Comparison of ENCODE assay signal across 22 cellular contexts in the genomic region with DNA sequence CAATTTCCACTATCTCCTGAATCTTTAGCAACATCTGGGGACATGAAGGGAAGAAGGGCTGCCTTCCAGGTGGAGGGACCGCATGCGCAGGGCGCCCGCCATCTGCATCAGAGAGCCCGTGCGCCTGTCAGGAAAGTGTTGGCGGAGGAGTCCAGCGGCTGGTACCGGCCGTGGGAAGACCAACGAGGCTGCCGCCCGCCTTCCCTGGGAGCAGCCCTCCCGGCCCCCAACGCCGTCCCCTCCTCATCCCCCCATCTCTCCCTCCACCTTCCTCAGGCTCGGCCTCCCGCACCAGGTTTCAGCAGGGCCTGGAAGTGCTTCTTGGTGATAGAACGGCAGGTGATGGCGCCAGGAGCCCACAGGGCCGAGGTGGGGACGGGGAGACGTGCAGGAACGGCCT. TPM values are rescaled to one million over a fixed set of nuclear protein-coding genes. Genes with fewer than 3 reads are reported as not detected.
DNase-seq lines count a peak whose midpoint lies in the region; ATAC-seq and TF ChIP-seq lines count a peak whose summit lies in the region.
"Had no signal": no experiment of that assay in that cellular context is flagged by ENCODE, and none has a peak within 500 bp of the region (broad histone marks: within the 10 kb centered on the region; RNA-seq: fewer than 3 reads in every experiment).

No MANE protein-coding gene starts in this region.

- H3K36me3 Mint-ChIP-seq in neural progenitor cell: no peaks in the 10 kb centered on the region
- no peaks in the 10 kb centered on the region for H3K36me3 Mint-ChIP-seq in type B pancreatic cell

- WGBS in gastroesophageal sphincter (ENCODE audit: low coverage in 1 of 2), 2 donors: 67 to 82% methylated on average over 3 to 10 of the region's 24 CpGs

- no peak overlapping the region for H2AFZ ChIP-seq in neural progenitor cell (replicated peaks)
- H2AFZ ChIP-seq: GM23248 had no signal

- H3K27me3 Mint-ChIP-seq in neural progenitor cell (ENCODE audit: insufficient read depth, low read depth) (peaks cover 11% of the 10 kb centered on the region), type B pancreatic cell (no peaks in the 10 kb centered on the region)
- H3K27me3 Mint-ChIP-seq: CD4-positive, CD25-positive, alpha-beta regulatory T cell had no signal

- no peak for ATAC-seq in RWPE2 (ENCODE audit: low read depth)
- no peak for ATAC-seq in gastroesophageal sphincter
- no peak for ATAC-seq in GM18505 (IDR thresholded peaks at IDR 0.05; ENCODE audit: unreplicated experiment)
- ATAC-seq: CD8-positive, alpha-beta T cell; GM12878 had no signal

- no peaks in the 10 kb centered on the region for H3F3A ChIP-seq in neural progenitor cell (ENCODE audit: low read depth)

- H3K4me3 Mint-ChIP-seq in neural progenitor cell: no peak overlapping the region
- no peak overlapping the region for H3K4me3 Mint-ChIP-seq in type B pancreatic cell
- H3K4me3 Mint-ChIP-seq: CD4-positive, CD25-positive, alpha-beta regulatory T cell; CD8-positive, alpha-beta T cell had no signal

- H3K4me3 ChIP-seq in BLaER1: no peak overlapping the region
- no peak overlapping the region for H3K4me3 ChIP-seq in RWPE2 (ENCODE audit: severe bottlenecking)
- H3K4me3 ChIP-seq in neural progenitor cell: no peak overlapping the region
- H3K4me3 ChIP-seq in gastroesophageal sphincter: no peak overlapping the region
- H3K4me3 ChIP-seq: GM12878, GM23248 had no signal

- no peaks in the 10 kb centered on the region for H3K9me3 ChIP-seq in BLaER1
- no peaks in the 10 kb centered on the region for H3K9me3 ChIP-seq in RWPE2 (ENCODE audit: severe bottlenecking)
- no peaks in the 10 kb centered on the region for H3K9me3 ChIP-seq in neural progenitor cell (ENCODE audit: low read depth)
- no peaks in the 10 kb centered on the region for H3K9me3 ChIP-seq in gastroesophageal sphincter
- H3K9me3 ChIP-seq: BE2C, Caco-2 had no signal

- peak overlapping the region; percentile 99 for H3K27ac ChIP-seq in BLaER1
- H3K27ac ChIP-seq in RWPE2 (ENCODE audit: poor library complexity, severe bottlenecking): no peak overlapping the region
- H3K27ac ChIP-seq in neural progenitor cell: no peak overlapping the region
- H3K27ac ChIP-seq in gastroesophageal sphincter: no peak overlapping the region
- H3K27ac ChIP-seq: C4-2B, GM23248 had no signal

- TF ChIP-seq EP300 in gastroesophageal sphincter (IDR thresholded peaks at IDR 0.05): no peak

- H3K4me1 Mint-ChIP-seq in neural progenitor cell (peaks cover 10% of the 10 kb centered on the region), type B pancreatic cell (ENCODE audit: unreplicated experiment) (peaks cover 8% of the 10 kb centered on the region)

- H3K36me3 ChIP-seq in BLaER1: peaks cover 62% of the 10 kb centered on the region
- H3K36me3 ChIP-seq in RWPE2 (ENCODE audit: low read depth): no peaks in the 10 kb centered on the region
- H3K36me3 ChIP-seq in neural progenitor cell: no peaks in the 10 kb centered on the region
- peaks cover 0 to 45% of the 10 kb centered on the region in 2 donors for H3K36me3 ChIP-seq in gastroesophageal sphincter

- no peak overlapping the region for H3K27ac Mint-ChIP-seq in neural progenitor cell
- H3K27ac Mint-ChIP-seq in type B pancreatic cell: no peak overlapping the region
- H3K27ac Mint-ChIP-seq: CD4-positive, CD25-positive, alpha-beta regulatory T cell; CD8-positive, alpha-beta T cell had no signal

- H4K20me1 ChIP-seq in BLaER1 (peaks cover 54% of the 10 kb centered on the region), neural progenitor cell (ENCODE audit: low read depth) (peaks cover 9% of the 10 kb centered on the region)

- TF ChIP-seq CTCF in RWPE2 (IDR thresholded peaks at IDR 0.05; ENCODE audit: poor library complexity, severe bottlenecking): no peak
- TF ChIP-seq CTCF in neural progenitor cell (IDR thresholded peaks at IDR 0.05): no peak
- no peak for TF ChIP-seq CTCF in type B pancreatic cell (conservative IDR thresholded peaks at IDR 0.05)
- TF ChIP-seq CTCF in gastroesophageal sphincter (IDR thresholded peaks at IDR 0.05): no peak

- H3K4me1 ChIP-seq in BLaER1: peaks cover 59% of the 10 kb centered on the region
- H3K4me1 ChIP-seq in RWPE2 (ENCODE audit: insufficient read depth, poor library complexity, severe bottlenecking): no peaks in the 10 kb centered on the region
- H3K4me1 ChIP-seq in neural progenitor cell: no peaks in the 10 kb centered on the region
- peaks cover 0 to 19% (median 0%) of the 10 kb centered on the region in 3 donors for H3K4me1 ChIP-seq in gastroesophageal sphincter
- H3K4me1 ChIP-seq: BE2C, Caco-2 had no signal

- no peak for TF ChIP-seq POLR2A in gastroesophageal sphincter (IDR thresholded peaks at IDR 0.05)
- TF ChIP-seq POLR2A in GM18505 (IDR thresholded peaks at IDR 0.05; ENCODE audit: borderline replicate concordance, extremely low read depth, insufficient read depth, insufficient read length): no peak

- DNase-seq in RWPE2 (ENCODE audit: low spot score) (peak; percentile 60), neural progenitor cell (ENCODE audit: low spot score) (no peak), type B pancreatic cell (ENCODE audit: extremely low spot score, unreplicated experiment) (peak; percentile 56), medulla oblongata (ENCODE audit: extremely low spot score) (no peak)
- no peak for DNase-seq in stimulated activated CD4-positive, alpha-beta T cell treated with anti-CD3 and anti-CD28 coated beads, Interleukin-2, amount 100 ng/mL, for 24 hours
- DNase-seq: BE2C; Caco-2; CD4-positive, CD25-positive, alpha-beta regulatory T cell; DMS 273 treated with DMSO at 0.1 percent for 48 hours; DMS79; EL; GDM1; GM23248; H7; HCEC 1CT had no signal

- H3K9me3 Mint-ChIP-seq in neural progenitor cell: no peaks in the 10 kb centered on the region
- no peaks in the 10 kb centered on the region for H3K9me3 Mint-ChIP-seq in type B pancreatic cell
- H3K9me3 Mint-ChIP-seq: CD4-positive, CD25-positive, alpha-beta regulatory T cell; CD8-positive, alpha-beta T cell had no signal

- peak overlapping the region; percentile 98; the same call in 1 of the 2 replicates for H3K9ac ChIP-seq in BLaER1
- peak overlapping the region; percentile 8 for H3K9ac ChIP-seq in neural progenitor cell
- H3K9ac ChIP-seq: GM23248 had no signal

- no peaks in the 10 kb centered on the region for H3K27me3 ChIP-seq in BLaER1
- H3K27me3 ChIP-seq in RWPE2 (ENCODE audit: insufficient read depth, poor library complexity, severe bottlenecking): no peaks in the 10 kb centered on the region
- no peaks in the 10 kb centered on the region for H3K27me3 ChIP-seq in neural progenitor cell
- no peaks in the 10 kb centered on the region for H3K27me3 ChIP-seq in gastroesophageal sphincter
- H3K27me3 ChIP-seq: BE2C had no signal

- H3K79me2 ChIP-seq in neural progenitor cell (ENCODE audit: low read depth): peaks cover 45% of the 10 kb centered on the region

- H3K4me2 ChIP-seq in BLaER1 (peak overlapping the region; percentile 100), neural progenitor cell (no peak overlapping the region)

RNA-seq across cellular contexts. Expression of a gene that starts 8.8 kb away (rescaled TPM):
- total RNA-seq in neural progenitor cell (ENCODE audit: low replicate concordance) (11.5 and 33.4 TPM in 2 replicates), type B pancreatic cell (ENCODE audit: low replicate concordance) (91.9 and 98.1 TPM in 2 replicates), gastroesophageal sphincter (10 to 100 TPM; 33.0 to 67.7 (median 39.2) TPM)

RNA-seq across cellular contexts. Expression of a gene that starts 21.7 kb away (rescaled TPM):
- 0.28 TPM in 1 of 2 replicates, not detected in the other for total RNA-seq in neural progenitor cell (ENCODE audit: low replicate concordance)
- total RNA-seq in type B pancreatic cell (ENCODE audit: low replicate concordance): 2.2 and 5.0 TPM in 2 replicates
- total RNA-seq in gastroesophageal sphincter: not detected
- total RNA-seq: GM23248, H7 had no signal

RNA-seq across cellular contexts. Expression of a gene that starts 22.7 kb away (rescaled TPM):
- total RNA-seq in neural progenitor cell (ENCODE audit: low replicate concordance): not detected in 2 replicates
- not detected in 2 replicates for total RNA-seq in type B pancreatic cell (ENCODE audit: low replicate concordance)
- under 1 TPM in 1 of 4 donors, not detected in 3; 0.40 TPM for total RNA-seq in gastroesophageal sphincter
- total RNA-seq: Caco-2; CD4-positive, CD25-positive, alpha-beta regulatory T cell; CD8-positive, alpha-beta T cell; GM12878; GM23248; H1; H7 had no signal

RNA-seq across cellular contexts. Expression of a gene that starts 27.1 kb away (rescaled TPM):
- total RNA-seq in neural progenitor cell (ENCODE audit: low replicate concordance) (18.3 and 58.4 TPM in 2 replicates), type B pancreatic cell (ENCODE audit: low replicate concordance) (39.3 and 65.4 TPM in 2 replicates), gastroesophageal sphincter (10 to 100 TPM; 10.9 to 33.9 (median 20.8) TPM)

RNA-seq across cellular contexts. Expression of a gene that starts 35.2 kb away (rescaled TPM):
- total RNA-seq in neural progenitor cell (ENCODE audit: low replicate concordance) (1.1 TPM in 1 of 2 replicates, not detected in the other), type B pancreatic cell (ENCODE audit: low replicate concordance) (0.77 and 0.83 TPM in 2 replicates), gastroesophageal sphincter (under 1 TPM in 1 of 4 donors, not detected in 3; 0.74 TPM)
- total RNA-seq: CD4-positive, CD25-positive, alpha-beta regulatory T cell; GM12878; GM23248; H1; H7 had no signal

Comparison
In these comparisons a context has a peak if more than half of its experiments do, and no peak if none do; other contexts are left out.
1. DNase-seq: peak in RWPE2 (single experiment) and type B pancreatic cell (single experiment); none in neural progenitor cell (single experiment), stimulated activated CD4-positive, alpha-beta T cell treated with anti-CD3 and anti-CD28 coated beads, Interleukin-2, amount 100 ng/mL, for 24 hours (0 of 2) and medulla oblongata (single experiment).